8 cellular contexts compared by ENCODE assay signal in the genomic region with DNA sequence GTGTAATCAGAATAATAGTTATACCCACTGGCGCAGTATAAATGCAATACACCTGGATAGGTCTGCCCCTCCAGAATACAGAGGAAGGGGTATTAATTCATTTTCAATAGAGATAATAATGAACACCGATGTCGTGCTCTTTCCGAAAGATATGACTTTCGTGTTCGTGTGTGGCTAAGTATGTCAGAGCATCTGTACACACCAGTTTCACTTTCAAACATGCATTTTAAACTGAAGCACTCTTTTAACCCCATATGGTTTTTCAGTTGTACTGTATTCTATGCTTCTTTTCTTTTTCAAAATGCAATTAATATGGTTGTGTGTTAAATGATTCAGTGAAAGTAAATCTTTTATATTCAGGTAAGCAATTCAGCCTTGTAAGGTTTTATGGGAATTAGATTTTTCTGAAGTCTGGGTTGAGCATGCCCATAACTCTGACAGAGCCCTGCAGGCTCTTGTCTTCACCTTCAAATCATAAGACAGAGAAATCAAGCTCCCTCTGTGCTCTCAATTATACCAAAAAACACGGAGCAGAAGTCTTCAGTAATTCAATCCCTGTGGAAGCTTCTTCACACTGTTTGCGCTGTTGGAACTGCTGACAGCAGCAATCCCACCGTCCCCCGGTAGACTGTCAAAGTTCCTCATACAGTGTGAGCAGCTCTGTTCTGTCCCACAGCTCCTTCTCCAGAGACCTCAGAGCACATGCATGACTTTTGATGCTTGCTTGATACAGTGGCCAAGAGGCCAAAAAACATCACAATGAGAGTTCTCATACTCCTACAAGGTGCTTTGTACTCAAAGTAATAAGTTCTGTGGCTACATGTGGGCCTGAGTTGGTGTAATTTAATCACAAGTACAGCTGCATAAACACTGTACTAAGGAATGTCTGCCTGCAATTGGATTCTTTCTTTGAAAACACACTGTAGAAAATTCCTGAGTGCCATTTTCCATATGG.
DNase-seq lines count a peak whose midpoint lies in the region; ATAC-seq and TF ChIP-seq lines count a peak whose summit lies in the region.

No MANE protein-coding gene starts in this region.

- TF ChIP-seq CTCF in GM12864 (IDR thresholded peaks at IDR 0.05; ENCODE audit: low read depth, low read length, missing control alignments) (no peak), IMR-90 (conservative IDR thresholded peaks at IDR 0.05; ENCODE audit: low read depth, low read length) (no peak), choroid plexus epithelial cell (conservative IDR thresholded peaks at IDR 0.05; ENCODE audit: low read depth, low read length) (peak; percentile 20)

- H3K9me3 Mint-ChIP-seq in naive thymus-derived CD8-positive, alpha-beta T cell, result no peaks in the 10 kb centered on the region

- peak overlapping the region; percentile 83 for H3K4me2 ChIP-seq in IMR-90 (ENCODE audit: low read depth, low read length)

- POLR2A ChIA-PET in IMR-90 (lab: Charles Lee; ENCODE audit: unreplicated experiment), result no interaction called here
- POLR2A ChIA-PET in naive thymus-derived CD8-positive, alpha-beta T cell (lab: Charles Lee), result no interaction called here

- H3K18ac ChIP-seq in IMR-90 (ENCODE audit: low read depth, low read length), result peak overlapping the region; percentile 88

- H3K27me3 Mint-ChIP-seq in naive thymus-derived CD8-positive, alpha-beta T cell, result peaks cover 0 to 6% (median 0%) of the 10 kb centered on the region in 5 donors

- H3K27me3 ChIP-seq in IMR-90 (ENCODE audit: control insufficient read depth, insufficient read depth, low read length), result no peaks in the 10 kb centered on the region

- peak overlapping the region; percentile 63 for H3K23ac ChIP-seq in IMR-90 (ENCODE audit: low read depth, low read length)

- peak overlapping the region; percentile 88; the same call in 1 of the 2 replicates for H4K91ac ChIP-seq in IMR-90 (ENCODE audit: insufficient read depth, low read depth, low read length)

- peak overlapping the region; percentile 73; the same call in 1 of the 2 replicates for H2AK5ac ChIP-seq in IMR-90 (ENCODE audit: low read depth, low read length)

- peak overlapping the region; percentile 82 for H2AFZ ChIP-seq in IMR-90 (replicated peaks; ENCODE audit: low read length, poor library complexity)

- H3K79me1 ChIP-seq in IMR-90 (ENCODE audit: low read depth in 1 of 2, low read length in 2 of 2), result peaks cover 0 to 13% of the 10 kb centered on the region in 2 experiments

- peaks cover 3% of the 10 kb centered on the region; the same call in 1 of the 2 replicates for H3K36me3 ChIP-seq in IMR-90 (ENCODE audit: control insufficient read depth, insufficient read depth, low read length)

- peak overlapping the region; percentile 38; the same call in 1 of the 2 replicates for H3K9ac ChIP-seq in IMR-90 (ENCODE audit: low read depth, low read length)

- peaks cover 7% of the 10 kb centered on the region; the same call in 1 of the 2 replicates for H3K9me1 ChIP-seq in IMR-90 (ENCODE audit: insufficient read depth, low read length)

- BruUV-seq in IMR-90 (replicated peaks; lab: Mats Ljungman, UMichigan), result no TSS peak

- no peaks in the 10 kb centered on the region for H4K20me1 ChIP-seq in IMR-90 (ENCODE audit: insufficient read depth, low read length)

- peak overlapping the region; percentile 65 to 87 (median 76) for H3K4me3 Mint-ChIP-seq in naive thymus-derived CD8-positive, alpha-beta T cell

- peak overlapping the region; percentile 34 to 59 for H4K8ac ChIP-seq in IMR-90 (ENCODE audit: low read depth in 2 of 2, low read length in 2 of 2)

- no peak overlapping the region for H2BK15ac ChIP-seq in IMR-90 (ENCODE audit: low read depth, low read length)

- dilution Hi-C loops in IMR-90 (cut with HindIII; ENCODE audit: low sequenced_read_pairs, unreplicated experiment), result no loop called here

- peak overlapping the region; percentile 73 for H4K5ac ChIP-seq in IMR-90 (ENCODE audit: low read depth, low read length)

- intact Hi-C loops in IMR-90 (cut with micrococcal nuclease) (loop anchor here (1.0 to 5.0 kb wide), 3 partner anchors 66 to 297 kb away; no protein-coding TSS in a partner anchor), left colon (cut with DNase I, micrococcal nuclease) (no loop called here)

- peak overlapping the region in 5 of 10 donors; percentile 12 to 89 (median 48) for H3K27ac Mint-ChIP-seq in naive thymus-derived CD8-positive, alpha-beta T cell

- CTCF ChIA-PET in IMR-90 (lab: Yijun Ruan, JAX), result interaction anchor here (0.6 kb wide), 1 partner anchor 292 kb away, joined by 3 read pairs; no protein-coding TSS in a partner anchor

- H2BK5ac ChIP-seq in IMR-90 (ENCODE audit: low read depth, low read length, poor library complexity, severe bottlenecking), result peak overlapping the region; percentile 89

- H2AK9ac ChIP-seq in IMR-90 (replicated peaks; ENCODE audit: low read depth, low read length, poor library complexity), result no peak overlapping the region

- H3K14ac ChIP-seq in IMR-90 (replicated peaks; ENCODE audit: low read depth, low read length), result peak overlapping the region; percentile 56

- DNase-seq in GM12864 (ENCODE audit: low read depth) (peak; percentile 19), IMR-90 (peak; percentile 84), choroid plexus epithelial cell (ENCODE audit: low read depth) (peak; percentile 61), NCI-H226 (no peak), left colon (no peak), HuH-7.5 (ENCODE audit: low spot score) (no peak)
- peak in 1 of 10 donors; percentile 1 for DNase-seq in naive thymus-derived CD8-positive, alpha-beta T cell

- in situ Hi-C loops in IMR-90 (cut with MboI; ENCODE audit: low sequenced_read_pairs), result no loop called here

- TF ChIP-seq RAD21 in IMR-90 (IDR thresholded peaks at IDR 0.05; ENCODE audit: low read length), result no peak

- H3K27ac ChIP-seq in IMR-90 (ENCODE audit: insufficient read depth, low read length), result peak overlapping the region; percentile 92

- H3K9me3 ChIP-seq in IMR-90 (ENCODE audit: control insufficient read depth, insufficient read depth, low read length), result no peaks in the 10 kb centered on the region

- H3K4me3 ChIP-seq in GM12864 (ENCODE audit: low read depth, low read length), result peak overlapping the region; percentile 29
- peak overlapping the region; percentile 29; the same call in 1 of the 2 replicates for H3K4me3 ChIP-seq in IMR-90 (ENCODE audit: insufficient read depth, low read depth, low read length)
- H3K4me3 ChIP-seq in choroid plexus epithelial cell (ENCODE audit: low read depth, low read length), result peak overlapping the region; percentile 47

- no peak for TF ChIP-seq POLR2A in IMR-90 (IDR thresholded peaks at IDR 0.05; ENCODE audit: low read depth, low read length)

- peaks cover 16% of the 10 kb centered on the region for H3K4me1 ChIP-seq in IMR-90 (ENCODE audit: control insufficient read depth, insufficient read depth, low read length)

- peak overlapping the region; percentile 87 for H2BK20ac ChIP-seq in IMR-90 (ENCODE audit: low read depth, low read length)

- H3K4me1 Mint-ChIP-seq in naive thymus-derived CD8-positive, alpha-beta T cell, result peaks cover 9 to 32% (median 24%) of the 10 kb centered on the region in 4 donors

- peak overlapping the region; percentile 84 for H2BK120ac ChIP-seq in IMR-90 (ENCODE audit: low read depth, low read length)

- peak overlapping the region; percentile 74 for H3K4ac ChIP-seq in IMR-90 (ENCODE audit: low read depth, low read length)

- whole genome bisulfite sequencing in IMR-90 (ENCODE audit: extremely low coverage in 2 of 2, insufficient read length in 1 of 2), 2 experiments, result 11% methylated on average over 3 of the region's 10 CpGs; no CpG with 5 or more reads in 1 of the 2 experiments

- H3K56ac ChIP-seq in IMR-90 (ENCODE audit: extremely low read depth, insufficient read depth, low read length), result peak overlapping the region; percentile 63; the same call in 1 of the 2 replicates

- ATAC-seq in GM21515 (IDR thresholded peaks at IDR 0.05; ENCODE audit: unreplicated experiment) (peak; percentile 88), IMR-90 (ENCODE audit: low read depth) (peak; percentile 83), left colon (no peak)
- peak; percentile 28 to 53 for ATAC-seq in naive thymus-derived CD8-positive, alpha-beta T cell

- no peaks in the 10 kb centered on the region for H3K36me3 Mint-ChIP-seq in naive thymus-derived CD8-positive, alpha-beta T cell

TF ChIP-seq in IMR-90, 13 proteins besides CTCF, POLR2A, EP300 and RAD21:
- TF ChIP-seq NFE2L2 (IDR thresholded peaks at IDR 0.05; ENCODE audit: low read depth, low read length), result no peak
- TF ChIP-seq MAFK (IDR thresholded peaks at IDR 0.05; ENCODE audit: low read depth, low read length), result peak; percentile 76

Comparison
In these comparisons a context has a peak if more than half of its experiments do, and no peak if none do; other contexts are left out.
1. DNase-seq: peak in GM12864 (single experiment), IMR-90 (single experiment) and choroid plexus epithelial cell (single experiment); none in NCI-H226 (single experiment), left colon (0 of 2) and HuH-7.5 (single experiment).
2. Peak in every context shown above with its lines, with median percentiles within 50 percentile points of each other: H3K4me3 ChIP-seq.